ENCODE assay signal across 8 cellular contexts in genomic region chr4:165232623-165233433, GRCh38. TPM values are rescaled to one million over a fixed set of nuclear protein-coding genes. Genes with fewer than 3 reads are reported as not detected.
DNase-seq lines count a peak whose midpoint lies in the region; ATAC-seq and TF ChIP-seq lines count a peak whose summit lies in the region.
"Not testable (repeated sequence)": the region's sequence is repeated elsewhere in the genome, so short reads cannot be mapped to it uniquely, and the experiment has no call there.

No MANE protein-coding gene starts in this region.

- peak overlapping the region; percentile 38 for H3K4me3 Mint-ChIP-seq in activated CD8-positive, alpha-beta T cell treated with anti-CD3 and anti-CD28 coated beads, Interleukin-2, amount 10 ng/mL, durations not matched to agents 7 days and 5 days
- H3K4me3 Mint-ChIP-seq in MCF 10A (ENCODE audit: unreplicated experiment), result not testable (repeated sequence)

- H3K4me1 Mint-ChIP-seq in activated CD8-positive, alpha-beta T cell treated with anti-CD3 and anti-CD28 coated beads, Interleukin-2, amount 10 ng/mL, durations not matched to agents 7 days and 5 days (ENCODE audit: low read depth), result peaks cover 58% of the 10 kb centered on the region
- H3K4me1 Mint-ChIP-seq in MCF 10A (ENCODE audit: insufficient read depth, unreplicated experiment), result peaks cover 14% of the 10 kb centered on the region

- peak; percentile 43 for DNase-seq in AG10803 (ENCODE audit: low read depth)
- DNase-seq in activated CD8-positive, alpha-beta T cell treated with anti-CD3 and anti-CD28 coated beads, Interleukin-2, amount 10 ng/mL, durations not matched to agents 7 days and 5 days; MCF 10A (ENCODE audit: unreplicated experiment); lower lobe of right lung: not testable (repeated sequence)

- POLR2A ChIA-PET in activated CD8-positive, alpha-beta T cell treated with anti-CD3 and anti-CD28 coated beads, Interleukin-2, amount 10 ng/mL, durations not matched to agents 7 days and 5 days (lab: Charles Lee); MCF 10A (lab: Yijun Ruan, JAX): not testable (repeated sequence)

- not testable (repeated sequence) for TF ChIP-seq CTCF in AG10803 (conservative IDR thresholded peaks at IDR 0.05; ENCODE audit: low read length); MCF 10A (IDR thresholded peaks at IDR 0.05; ENCODE audit: unreplicated experiment); lower lobe of right lung (IDR thresholded peaks at IDR 0.05)

- peak overlapping the region; percentile 88 for H3K27ac Mint-ChIP-seq in activated CD8-positive, alpha-beta T cell treated with anti-CD3 and anti-CD28 coated beads, Interleukin-2, amount 10 ng/mL, durations not matched to agents 7 days and 5 days
- H3K27ac Mint-ChIP-seq in MCF 10A (ENCODE audit: low read depth, unreplicated experiment), result peak overlapping the region; percentile 74

- CTCF ChIA-PET in activated CD8-positive, alpha-beta T cell treated with anti-CD3 and anti-CD28 coated beads, Interleukin-2, amount 10 ng/mL, durations not matched to agents 7 days and 5 days (lab: Charles Lee), result not testable (repeated sequence)
- CTCF ChIA-PET in MCF 10A (lab: Yijun Ruan, JAX), result interaction anchor here (0.6 kb wide), 1 partner anchor 118 kb away, joined by 3 read pairs; no protein-coding TSS in a partner anchor

- not testable (repeated sequence) for H3K9me3 Mint-ChIP-seq in activated CD8-positive, alpha-beta T cell treated with anti-CD3 and anti-CD28 coated beads, Interleukin-2, amount 10 ng/mL, durations not matched to agents 7 days and 5 days (ENCODE audit: insufficient read depth); MCF 10A (ENCODE audit: unreplicated experiment)

- H3K27ac ChIP-seq in lower lobe of right lung, result not testable (repeated sequence)

- H3K4me3 ChIP-seq in AG10803 (ENCODE audit: low read length); lower lobe of right lung: not testable (repeated sequence)

- ATAC-seq in GM18868 (IDR thresholded peaks at IDR 0.05; ENCODE audit: unreplicated experiment) (peak; percentile 83), GM21576 (IDR thresholded peaks at IDR 0.05; ENCODE audit: unreplicated experiment) (peak; percentile 60), HG02885 (IDR thresholded peaks at IDR 0.05; ENCODE audit: poor library complexity, unreplicated experiment) (peak; percentile 69), HG03469 (IDR thresholded peaks at IDR 0.05; ENCODE audit: unreplicated experiment) (peak; percentile 42), lower lobe of right lung (peak; percentile 45 to 82)
- ATAC-seq in activated CD8-positive, alpha-beta T cell treated with anti-CD3 and anti-CD28 coated beads, Interleukin-2, amount 10 ng/mL, durations not matched to agents 7 days and 5 days, result peak; percentile 58

- not testable (repeated sequence) for H3K27me3 Mint-ChIP-seq in activated CD8-positive, alpha-beta T cell treated with anti-CD3 and anti-CD28 coated beads, Interleukin-2, amount 10 ng/mL, durations not matched to agents 7 days and 5 days (ENCODE audit: low read depth); MCF 10A (ENCODE audit: insufficient read depth, unreplicated experiment)

- peaks cover 59% of the 10 kb centered on the region for H3K36me3 Mint-ChIP-seq in activated CD8-positive, alpha-beta T cell treated with anti-CD3 and anti-CD28 coated beads, Interleukin-2, amount 10 ng/mL, durations not matched to agents 7 days and 5 days (ENCODE audit: low read depth)
- H3K36me3 Mint-ChIP-seq in MCF 10A (ENCODE audit: insufficient read depth, unreplicated experiment), result peaks cover 29% of the 10 kb centered on the region

- not testable (repeated sequence) for H3K9me3 ChIP-seq in lower lobe of right lung

- H3K36me3 ChIP-seq in lower lobe of right lung, result peaks cover 11% of the 10 kb centered on the region

- intact Hi-C loops in MCF 10A (cut with micrococcal nuclease); lower lobe of right lung (cut with DNase I): not testable (repeated sequence)

- not testable (repeated sequence) for H3K27me3 ChIP-seq in lower lobe of right lung (ENCODE audit: low read depth)

- not testable (repeated sequence) for H3K4me1 ChIP-seq in lower lobe of right lung

- BruUV-seq in MCF 10A (replicated peaks; lab: Mats Ljungman, UMichigan), result not testable (repeated sequence)

RNA-seq across cellular contexts. Expression of gene KLHL2, which starts 25.5 kb away (rescaled TPM):
- total RNA-seq in activated CD8-positive, alpha-beta T cell treated with anti-CD3 and anti-CD28 coated beads, Interleukin-2, amount 10 ng/mL, durations not matched to agents 7 days and 5 days, result 10 to 100 TPM; 32.9 to 36.4 TPM
- total RNA-seq in MCF 10A (2022) (37.1 and 40.0 TPM in 2 replicates), lower lobe of right lung (37.7 TPM)
